In the genomic region with DNA sequence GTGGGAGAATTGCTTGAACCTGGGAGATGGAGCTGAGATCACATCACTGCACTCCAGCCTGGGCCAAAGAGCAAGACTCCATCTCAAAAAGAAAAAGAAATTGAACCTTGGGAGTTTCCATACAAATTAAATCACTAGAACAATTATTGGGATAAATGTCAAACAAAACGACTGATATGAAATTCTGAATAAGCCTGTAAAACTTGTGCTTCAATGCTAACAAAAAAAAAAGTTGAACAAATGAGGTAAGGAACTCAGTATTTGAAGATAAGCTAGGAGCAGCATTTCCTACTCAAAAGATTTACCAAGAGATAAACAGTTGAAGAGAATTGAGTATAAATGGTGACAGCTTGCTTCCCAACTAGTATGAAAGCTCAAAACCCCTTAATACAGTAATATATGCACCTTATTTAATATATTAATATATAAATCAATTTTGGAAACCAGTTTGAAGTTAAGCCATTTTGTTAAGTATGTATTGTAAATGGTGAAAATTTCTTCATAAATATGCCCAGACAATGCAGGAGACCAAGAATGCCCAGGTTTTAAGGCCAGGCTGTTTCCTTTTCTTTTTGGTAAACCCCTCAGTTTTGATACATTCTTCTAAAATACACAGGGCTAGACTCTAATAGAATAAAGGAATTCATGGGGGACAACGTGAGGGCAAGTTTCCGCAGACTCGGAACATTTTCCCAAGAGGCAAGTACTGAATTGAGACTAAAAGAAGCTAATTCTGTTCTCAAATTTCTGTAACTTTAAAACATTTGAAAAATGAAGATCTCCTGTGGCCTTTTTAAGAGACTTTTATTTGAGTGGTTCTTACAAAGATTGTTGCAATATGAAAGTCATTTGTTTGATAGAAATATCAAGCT, we compare ENCODE assay signal across 15 cellular contexts. TPM values are rescaled to one million over a fixed set of nuclear protein-coding genes. Genes with fewer than 3 reads are reported as not detected.
DNase-seq lines count a peak whose midpoint lies in the region; ATAC-seq and TF ChIP-seq lines count a peak whose summit lies in the region.
"Had no signal": no experiment of that assay in that cellular context is flagged by ENCODE, and none has a peak within 500 bp of the region (broad histone marks: within the 10 kb centered on the region; RNA-seq: fewer than 3 reads in every experiment).

No MANE protein-coding gene starts in this region.

- ATAC-seq in activated CD8-positive, alpha-beta T cell treated with anti-CD3 and anti-CD28 coated beads for 36 hours, result no peak
- no peak for ATAC-seq in mucosa of descending colon
- ATAC-seq in GM19324 (IDR thresholded peaks at IDR 0.05; ENCODE audit: low FRiP score, unreplicated experiment), result no peak

- 47 to 57% methylated on average over 4 of the region's 4 CpGs for WGBS in tibial nerve, 2 donors

- H4K20me1 ChIP-seq in MM.1S (ENCODE audit: insufficient read depth, low read length), result peaks cover 3% of the 10 kb centered on the region; the same call in 1 of the 2 replicates

- H3K36me3 Mint-ChIP-seq in activated CD8-positive, alpha-beta T cell treated with anti-CD3 and anti-CD28 coated beads for 36 hours (ENCODE audit: low read depth), result peaks cover 72% of the 10 kb centered on the region
- H3K36me3 Mint-ChIP-seq in immature natural killer cell, result peaks cover 17 to 36% (median 32%) of the 10 kb centered on the region in 3 donors

- intact Hi-C loops in activated CD8-positive, alpha-beta T cell treated with anti-CD3 and anti-CD28 coated beads for 36 hours (cut with micrococcal nuclease), result no loop called here
- intact Hi-C loops in mucosa of descending colon (cut with DNase I, micrococcal nuclease), result no loop called here

- H3F3A ChIP-seq in MM.1S (ENCODE audit: insufficient read depth, low read length), result peaks cover 56% of the 10 kb centered on the region

- POLR2A ChIA-PET in activated CD8-positive, alpha-beta T cell treated with anti-CD3 and anti-CD28 coated beads for 36 hours (lab: Charles Lee), result interaction anchor here (0.6 to 35.7 kb wide), 10 partner anchors 24 to 240 kb away, joined by 3 to 1214 read pairs (median 4); partner anchors contain the start of genes RBM39 and SPAG4

- H3K27me3 ChIP-seq in MM.1S (replicated peaks; ENCODE audit: insufficient read depth, low read length), result no peaks in the 10 kb centered on the region
- H3K27me3 ChIP-seq in tibial nerve, result no peaks in the 10 kb centered on the region

- no peak for TF ChIP-seq EP300 in tibial nerve (IDR thresholded peaks at IDR 0.05)

- DNase-seq in ELR (ENCODE audit: low read depth) (peak; percentile 31), immature natural killer cell (peak in 2 of 3 donors; percentile 9 to 14), mucosa of descending colon (no peak), MM.1S (no peak), tibial nerve (ENCODE audit: low spot score in 2 of 2) (no peak)
- no peak for DNase-seq in activated CD8-positive, alpha-beta T cell treated with anti-CD3 and anti-CD28 coated beads for 36 hours
- DNase-seq: activated effector memory CD4-positive, alpha-beta T cell treated with Interleukin-2 at 50 U/mL for 16 hours; C1 segment of cervical spinal cord; NCI-H1436; NCI-H526; stimulated activated naive CD4-positive, alpha-beta T cell; WERI-Rb-1 had no signal

- no peak overlapping the region for H3K4me2 ChIP-seq in MM.1S (ENCODE audit: low read depth, low read length)

- no peaks in the 10 kb centered on the region for H3K9me3 Mint-ChIP-seq in activated CD8-positive, alpha-beta T cell treated with anti-CD3 and anti-CD28 coated beads for 36 hours
- no peaks in the 10 kb centered on the region for H3K9me3 Mint-ChIP-seq in immature natural killer cell

- H3K27ac ChIP-seq in 22Rv1 (peak overlapping the region; percentile 90), MM.1S (ENCODE audit: low read length) (no peak overlapping the region), tibial nerve (no peak overlapping the region)
- H3K27ac ChIP-seq: parathyroid adenoma, WERI-Rb-1 had no signal

- peak overlapping the region; percentile 65 for H3K27ac Mint-ChIP-seq in activated CD8-positive, alpha-beta T cell treated with anti-CD3 and anti-CD28 coated beads for 36 hours
- peak overlapping the region; percentile 36 to 89 (median 78) for H3K27ac Mint-ChIP-seq in immature natural killer cell

- no peaks in the 10 kb centered on the region for H3K27me3 Mint-ChIP-seq in activated CD8-positive, alpha-beta T cell treated with anti-CD3 and anti-CD28 coated beads for 36 hours
- peaks cover 17 to 64% (median 54%) of the 10 kb centered on the region in 3 donors for H3K27me3 Mint-ChIP-seq in immature natural killer cell (ENCODE audit: low read depth in 3 of 3)

- H3K36me3 ChIP-seq in mucosa of descending colon (ENCODE audit: low read depth) (peaks cover 32% of the 10 kb centered on the region), MM.1S (replicated peaks; ENCODE audit: insufficient read depth, low read length) (peaks cover 26% of the 10 kb centered on the region), tibial nerve (peaks cover 0 to 70% (median 16%) of the 10 kb centered on the region in 3 donors)

- H3K9ac ChIP-seq in MM.1S (ENCODE audit: low read length), result no peak overlapping the region
- H3K9ac ChIP-seq: parathyroid adenoma had no signal

- H3K4me1 Mint-ChIP-seq in activated CD8-positive, alpha-beta T cell treated with anti-CD3 and anti-CD28 coated beads for 36 hours (ENCODE audit: low read depth), result peaks cover 26% of the 10 kb centered on the region
- H3K4me1 Mint-ChIP-seq in immature natural killer cell, result peaks cover 30 to 64% of the 10 kb centered on the region in 2 donors

- no peak for TF ChIP-seq CTCF in 22Rv1 (IDR thresholded peaks at IDR 0.05)
- TF ChIP-seq CTCF in activated CD8-positive, alpha-beta T cell treated with anti-CD3 and anti-CD28 coated beads for 36 hours (IDR thresholded peaks at IDR 0.05), result no peak
- no peak for TF ChIP-seq CTCF in mucosa of descending colon (IDR thresholded peaks at IDR 0.05)
- no peak for TF ChIP-seq CTCF in MM.1S (IDR thresholded peaks at IDR 0.05; ENCODE audit: low read length)
- TF ChIP-seq CTCF in tibial nerve (IDR thresholded peaks at IDR 0.05), result no peak

- H3K4me1 ChIP-seq in mucosa of descending colon (ENCODE audit: low read depth) (peaks cover 19% of the 10 kb centered on the region), MM.1S (ENCODE audit: low read length) (peaks cover 4% of the 10 kb centered on the region; the same call in 1 of the 2 replicates), tibial nerve (peaks cover 0 to 40% (median 11%) of the 10 kb centered on the region in 4 donors)
- H3K4me1 ChIP-seq: parathyroid adenoma had no signal

- H3K4me3 Mint-ChIP-seq in activated CD8-positive, alpha-beta T cell treated with anti-CD3 and anti-CD28 coated beads for 36 hours, result no peak overlapping the region
- H3K4me3 Mint-ChIP-seq in immature natural killer cell, result peak overlapping the region in 1 of 5 donors; percentile 9

- TF ChIP-seq POLR2A in tibial nerve (IDR thresholded peaks at IDR 0.05), result no peak

- no peak overlapping the region for H2AFZ ChIP-seq in MM.1S (ENCODE audit: low read length)
- H2AFZ ChIP-seq: parathyroid adenoma had no signal

- H3K4me3 ChIP-seq in mucosa of descending colon, result no peak overlapping the region
- no peak overlapping the region for H3K4me3 ChIP-seq in MM.1S (ENCODE audit: low read length)
- H3K4me3 ChIP-seq in tibial nerve, result no peak overlapping the region

- CTCF ChIA-PET in activated CD8-positive, alpha-beta T cell treated with anti-CD3 and anti-CD28 coated beads for 36 hours (lab: Charles Lee), result interaction anchor here (0.7 to 2.8 kb wide), 3 partner anchors 15 to 37 kb away, joined by 3 to 6 read pairs (median 4); no protein-coding TSS in a partner anchor

- H3K9me3 ChIP-seq in mucosa of descending colon (no peaks in the 10 kb centered on the region), MM.1S (replicated peaks; ENCODE audit: insufficient read depth, low read length) (no peaks in the 10 kb centered on the region), tibial nerve (no peaks in the 10 kb centered on the region)

- H3K79me2 ChIP-seq in MM.1S (ENCODE audit: low read length), result peaks cover 76% of the 10 kb centered on the region

- H3K9me2 ChIP-seq in MM.1S (replicated peaks; ENCODE audit: insufficient read depth, low read length), result no peaks in the 10 kb centered on the region

RNA-seq across cellular contexts. Expression of gene ROMO1, which starts 3.9 kb away (rescaled TPM):
- total RNA-seq in activated CD8-positive, alpha-beta T cell treated with anti-CD3 and anti-CD28 coated beads for 36 hours, result 100 to 1,000 TPM; 146 to 148 TPM
- polyA plus RNA-seq in immature natural killer cell, result 100 to 1,000 TPM; 298 to 612 (median 340) TPM
- 100 to 1,000 TPM; 112 to 147 (median 137) TPM for total RNA-seq in mucosa of descending colon
- 100 to 1,000 TPM; 237 to 447 (median 320) TPM for total RNA-seq in tibial nerve

RNA-seq across cellular contexts. Expression of gene NFS1, which starts 3.9 kb away (rescaled TPM):
- 10 to 100 TPM; 39.7 to 40.8 TPM for total RNA-seq in activated CD8-positive, alpha-beta T cell treated with anti-CD3 and anti-CD28 coated beads for 36 hours
- polyA plus RNA-seq in immature natural killer cell, result 10 to 100 TPM in 2 of 3 donors, 1 to 10 TPM in 1; 8.1 to 21.3 (median 20.0) TPM
- total RNA-seq in mucosa of descending colon, result 10 to 100 TPM; 31.2 to 42.8 (median 32.1) TPM
- total RNA-seq in tibial nerve, result 10 to 100 TPM; 17.7 to 64.1 (median 34.5) TPM

RNA-seq across cellular contexts. Expression of gene CPNE1, which starts 38.4 kb away (rescaled TPM):
- total RNA-seq in activated CD8-positive, alpha-beta T cell treated with anti-CD3 and anti-CD28 coated beads for 36 hours, result 100 to 1,000 TPM; 308 to 324 TPM
- polyA plus RNA-seq in immature natural killer cell, result 100 to 1,000 TPM; 445 to 490 (median 454) TPM
- total RNA-seq in mucosa of descending colon (100 to 1,000 TPM; 117 to 188 (median 128) TPM), tibial nerve (100 to 1,000 TPM; 116 to 151 (median 144) TPM)

RNA-seq across cellular contexts. Expression of gene RBM12, which starts 38.4 kb away (rescaled TPM):
- total RNA-seq in activated CD8-positive, alpha-beta T cell treated with anti-CD3 and anti-CD28 coated beads for 36 hours, result 100 to 1,000 TPM; 111 to 114 TPM
- 10 to 100 TPM; 14.7 to 32.9 (median 18.7) TPM for polyA plus RNA-seq in immature natural killer cell
- total RNA-seq in mucosa of descending colon (10 to 100 TPM; 68.3 to 72.5 (median 70.6) TPM), tibial nerve (10 to 100 TPM; 24.9 to 35.0 (median 30.8) TPM)

RNA-seq across cellular contexts. Expression of gene RBM39, which starts 39.0 kb away (rescaled TPM):
- total RNA-seq in activated CD8-positive, alpha-beta T cell treated with anti-CD3 and anti-CD28 coated beads for 36 hours, result 100 to 1,000 TPM; 317 to 321 TPM
- polyA plus RNA-seq in immature natural killer cell, result 100 to 1,000 TPM; 120 to 203 (median 142) TPM
- total RNA-seq in mucosa of descending colon (100 to 1,000 TPM; 226 to 303 (median 300) TPM), tibial nerve (100 to 1,000 TPM; 410 to 504 (median 446) TPM)

Comparison
In these comparisons a context has a peak if more than half of its experiments do, and no peak if none do; other contexts are left out.
1. DNase-seq: peak in ELR (single experiment) and immature natural killer cell (2 of 3); none in activated CD8-positive, alpha-beta T cell treated with anti-CD3 and anti-CD28 coated beads for 36 hours (single experiment), mucosa of descending colon (0 of 3), MM.1S (single experiment) and tibial nerve (0 of 2).